Comparison of ENCODE assay signal across 23 cellular contexts in genomic region chr20:57612916-57613315, GRCh38. TPM values are rescaled to one million over a fixed set of nuclear protein-coding genes. Genes with fewer than 3 reads are reported as not detected.
A peak's percentile ranks its signal among the peaks of the same experiment; 100 is the strongest.
DNase-seq lines count a peak whose midpoint lies in the region; ATAC-seq and TF ChIP-seq lines count a peak whose summit lies in the region.
"Had no signal": no experiment of that assay in that cellular context is flagged by ENCODE, and none has a peak within 500 bp of the region (broad histone marks: within the 10 kb centered on the region; RNA-seq: fewer than 3 reads in every experiment).

No MANE protein-coding gene starts in this region.

- H3K27ac Mint-ChIP-seq in immature natural killer cell = no peak overlapping the region

- ATAC-seq in sciatic nerve = no peak
- ATAC-seq: Panc1 had no signal

- no peaks in the 10 kb centered on the region for H3K4me1 ChIP-seq in BE2C
- H3K4me1 ChIP-seq: HAP-1, SJCRH30 had no signal

- H3K4me3 ChIP-seq in BE2C (ENCODE audit: low read depth, low read length) = no peak overlapping the region
- H3K4me3 ChIP-seq: GM23248, HAP-1, SJCRH30 had no signal

- no peak for TF ChIP-seq CTCF in BE2C (IDR thresholded peaks at IDR 0.05; ENCODE audit: low read depth, low read length)
- TF ChIP-seq CTCF in GM10248 (IDR thresholded peaks at IDR 0.05; ENCODE audit: control extremely low read depth, extremely low read depth, low read depth, missing control alignments) = no peak
- no peak for TF ChIP-seq CTCF in GM10266 (IDR thresholded peaks at IDR 0.05; ENCODE audit: control insufficient read depth, insufficient read depth, low read depth, missing control alignments)

- no peaks in the 10 kb centered on the region for H3K9me3 Mint-ChIP-seq in immature natural killer cell
- H3K9me3 Mint-ChIP-seq: CD4-positive, CD25-positive, alpha-beta regulatory T cell had no signal

- intact Hi-C loops in sciatic nerve (cut with DNase I) = no loop called here

- POLR2A ChIA-PET in GM10248 (lab: Yijun Ruan, JAX) = no interaction called here

- peaks cover 24 to 54% (median 44%) of the 10 kb centered on the region in 3 donors for H3K36me3 Mint-ChIP-seq in immature natural killer cell

- H3K27me3 ChIP-seq in BE2C = peaks cover 3% of the 10 kb centered on the region; the same call in 1 of the 2 replicates

- no peak overlapping the region for H3K4me3 Mint-ChIP-seq in immature natural killer cell

- no peaks in the 10 kb centered on the region for H3K9me3 ChIP-seq in BE2C
- H3K9me3 ChIP-seq: HAP-1, SJCRH30 had no signal

- peaks cover 9 to 23% of the 10 kb centered on the region in 2 donors for H3K4me1 Mint-ChIP-seq in immature natural killer cell

- no peaks in the 10 kb centered on the region for H3K36me3 ChIP-seq in BE2C
- H3K36me3 ChIP-seq: HAP-1, SJCRH30 had no signal

- DNase-seq in BE2C (peak; percentile 1), GM10248 (ENCODE audit: extremely low spot score) (peak; percentile 6), ecto neural progenitor cell (ENCODE audit: low spot score) (peak; percentile 15), sciatic nerve (ENCODE audit: low spot score) (peak; percentile 36), immature natural killer cell (no peak), GM10266 (ENCODE audit: extremely low spot score) (no peak)
- DNase-seq in stimulated activated naive CD4-positive, alpha-beta T cell (lab: John Stamatoyannopoulos, UW) = no peak
- DNase-seq: CD4-positive, CD25-positive, alpha-beta regulatory T cell; DMS 273 treated with DMSO at 0.1 percent for 48 hours; DND-41; GM23248; Kasumi-1; NCI-H1417 treated with DMSO at 0.1 percent for 48 hours; NCI-H1930; NCI-H2227 treated with DMSO at 0.1 percent for 48 hours; NCI-H524; NCI-H774; SJCRH30 had no signal

- H3K27me3 Mint-ChIP-seq in immature natural killer cell (ENCODE audit: low read depth in 3 of 3) = peaks cover 0 to 8% (median 3%) of the 10 kb centered on the region in 3 donors

- CTCF ChIA-PET in GM10248 (lab: Yijun Ruan, JAX) = interaction anchor here (1.4 kb wide), 1 partner anchor 10 kb away, joined by 5 read pairs; no protein-coding TSS in a partner anchor

RNA-seq across cellular contexts. Expression of gene ZBP1, which starts 7.3 kb away (rescaled TPM):
- not detected for polyA plus RNA-seq in BE2C (2012; ENCODE audit: insufficient read depth, insufficient read length, low read depth)
- 0.49 TPM for total RNA-seq in sciatic nerve
- polyA plus RNA-seq in immature natural killer cell = 10 to 100 TPM; 29.0 to 43.5 (median 32.2) TPM
- total RNA-seq: A673, GM23248, MCF 10A had no signal
- polyA plus RNA-seq: BJ, GM23248 had no signal

RNA-seq across cellular contexts. Expression of gene PCK1, which starts 52.0 kb away (rescaled TPM):
- polyA plus RNA-seq in BE2C (2012; ENCODE audit: insufficient read depth, insufficient read length, low read depth) = not detected
- 5.3 TPM for total RNA-seq in sciatic nerve
- polyA plus RNA-seq in immature natural killer cell = not detected
- total RNA-seq: A673; CD4-positive, CD25-positive, alpha-beta regulatory T cell; GM23248; MCF 10A; SJCRH30 had no signal
- polyA plus RNA-seq: BJ; CD4-positive, CD25-positive, alpha-beta regulatory T cell; GM23248 had no signal

Comparison
In these comparisons a context has a peak if more than half of its experiments do, and no peak if none do; other contexts are left out.
1. DNase-seq: peak in BE2C (single experiment), GM10248 (single experiment), ecto neural progenitor cell (single experiment) and sciatic nerve (single experiment); none in immature natural killer cell (0 of 3), GM10266 (single experiment) and stimulated activated naive CD4-positive, alpha-beta T cell (0 of 6).